16 cellular contexts compared by ENCODE assay signal in the genomic region with DNA sequence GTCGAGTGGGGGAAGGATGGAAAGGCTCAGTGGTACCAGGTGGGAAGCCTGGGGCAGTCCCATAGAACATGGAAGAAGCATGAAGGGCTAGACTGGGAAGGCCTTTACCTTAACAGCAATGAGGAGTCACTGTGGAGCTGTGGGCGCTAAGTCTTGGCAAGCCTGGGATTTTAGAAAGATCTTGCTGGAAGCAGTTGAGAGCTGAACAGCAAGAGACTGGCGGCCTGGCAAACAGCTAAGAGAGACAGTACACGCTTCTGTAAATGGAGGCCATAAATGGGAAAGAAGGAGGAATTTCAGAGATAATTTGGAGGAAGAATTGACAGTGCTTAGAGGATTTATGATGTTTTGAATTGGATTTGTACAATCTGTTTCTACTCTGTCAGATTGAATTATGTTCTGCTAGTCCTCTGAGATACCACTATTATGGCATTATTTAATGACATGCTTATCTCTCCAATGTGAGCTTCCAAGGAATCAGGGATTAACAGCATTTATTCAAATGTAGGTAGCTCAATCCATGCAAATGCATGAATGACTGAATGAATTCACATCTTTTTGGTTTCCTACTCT. TPM values are rescaled to one million over a fixed set of nuclear protein-coding genes. Genes with fewer than 3 reads are reported as not detected.
DNase-seq lines count a peak whose midpoint lies in the region; ATAC-seq and TF ChIP-seq lines count a peak whose summit lies in the region.
"Had no signal": no experiment of that assay in that cellular context is flagged by ENCODE, and none has a peak within 500 bp of the region (broad histone marks: within the 10 kb centered on the region; RNA-seq: fewer than 3 reads in every experiment).

No MANE protein-coding gene starts in this region.

- H3K27ac ChIP-seq in DND-41 (ENCODE audit: low read length): no peak overlapping the region
- no peak overlapping the region for H3K27ac ChIP-seq in PC-3 (ENCODE audit: low read length)
- H3K27ac ChIP-seq in mesenchymal stem cell (ENCODE audit: low read length, poor library complexity, severe bottlenecking): peak overlapping the region; percentile 95
- peak overlapping the region; percentile 86 to 94 (median 93) for H3K27ac ChIP-seq in thyroid gland

- intact Hi-C loops in PC-3 (cut with micrococcal nuclease): no loop called here
- intact Hi-C loops in thyroid gland (cut with DNase I): no loop called here

- no TSS peak for BruUV-seq in PC-3 (replicated peaks; lab: Mats Ljungman, UMichigan)

- H3K27ac Mint-ChIP-seq in glutamatergic neuron (ENCODE audit: unreplicated experiment): no peak overlapping the region
- H3K27ac Mint-ChIP-seq: natural killer cell had no signal

- peak overlapping the region; percentile 54 to 88 for H3K4ac ChIP-seq in mesenchymal stem cell (ENCODE audit: low read depth in 1 of 2, low read length in 2 of 2)

- H2BK12ac ChIP-seq in mesenchymal stem cell (ENCODE audit: low read length in 2 of 2): peak overlapping the region; percentile 75 to 79

- peak overlapping the region; percentile 81 to 85 for H3K18ac ChIP-seq in mesenchymal stem cell (ENCODE audit: low read depth in 1 of 2, low read length in 2 of 2)

- peak overlapping the region in 1 of 2 experiments; percentile 68 for H3K14ac ChIP-seq in mesenchymal stem cell (ENCODE audit: low read length in 2 of 2)

- WGBS in mesenchymal stem cell: 81% methylated on average over 4 of the region's 4 CpGs
- WGBS in thyroid gland, 2 donors: 90 to 96% methylated on average over 4 of the region's 4 CpGs

- peaks cover 3% of the 10 kb centered on the region for H3K79me1 ChIP-seq in mesenchymal stem cell (replicated peaks; ENCODE audit: low read length, poor library complexity, severe bottlenecking)

- no peak for ATAC-seq in DND-41 (ENCODE audit: insufficient read depth, low read depth)
- no peak for ATAC-seq in PC-3
- ATAC-seq: natural killer cell had no signal

- H3K27me3 ChIP-seq in DND-41 (ENCODE audit: insufficient read depth, low read length, poor library complexity) (no peaks in the 10 kb centered on the region), PC-3 (ENCODE audit: low read length) (no peaks in the 10 kb centered on the region), mesenchymal stem cell (ENCODE audit: control insufficient read depth in 1 of 2, insufficient read depth in 1 of 2, low read length in 2 of 2) (no peaks in the 10 kb centered on the region), thyroid gland (no peaks in the 10 kb centered on the region)
- H3K27me3 ChIP-seq: adrenal gland had no signal

- DNase-seq in DND-41 (no peak), PC-3 (no peak), mesenchymal stem cell (no peak), thyroid gland (no peak), SIG-M5 (lab: John Stamatoyannopoulos, UW) (no peak), glutamatergic neuron (no peak), NCI-H524 treated with DMSO at 0.1 percent for 48 hours (lab: John Stamatoyannopoulos, UW) (no peak)
- DNase-seq: activated effector memory CD4-positive, alpha-beta T cell treated with anti-CD3 and anti-CD28 coated beads, Interleukin-2, amount 50 U/mL, for 16 hours; erythroblast; H7; mesendoderm; natural killer cell; NCI-H1436; substantia nigra had no signal

- H3K9me3 ChIP-seq in DND-41 (ENCODE audit: insufficient read depth, low read length, severe bottlenecking): no peaks in the 10 kb centered on the region
- H3K9me3 ChIP-seq in PC-3 (ENCODE audit: low read length): no peaks in the 10 kb centered on the region
- H3K9me3 ChIP-seq in mesenchymal stem cell (ENCODE audit: control insufficient read depth, low read length): no peaks in the 10 kb centered on the region
- no peaks in the 10 kb centered on the region for H3K9me3 ChIP-seq in thyroid gland
- H3K9me3 ChIP-seq: adrenal gland had no signal

- H3K27me3 Mint-ChIP-seq in glutamatergic neuron (ENCODE audit: unreplicated experiment): peaks cover 5% of the 10 kb centered on the region

- H2AFZ ChIP-seq in DND-41 (ENCODE audit: low read depth, low read length) (peak overlapping the region; percentile 15; the same call in 1 of the 2 replicates), PC-3 (ENCODE audit: low read length) (no peak overlapping the region), mesenchymal stem cell (ENCODE audit: low read depth, low read length) (no peak overlapping the region)

- H3K9me3 Mint-ChIP-seq in glutamatergic neuron (ENCODE audit: unreplicated experiment): no peaks in the 10 kb centered on the region
- H3K9me3 Mint-ChIP-seq: natural killer cell had no signal

- H3K36me3 ChIP-seq in DND-41 (ENCODE audit: insufficient read depth, low read length): no peaks in the 10 kb centered on the region
- H3K36me3 ChIP-seq in PC-3 (ENCODE audit: low read depth, low read length): no peaks in the 10 kb centered on the region
- no peaks in the 10 kb centered on the region for H3K36me3 ChIP-seq in mesenchymal stem cell (ENCODE audit: control insufficient read depth in 1 of 2, insufficient read depth in 2 of 2, low read depth in 1 of 2, low read length in 2 of 2)
- no peaks in the 10 kb centered on the region for H3K36me3 ChIP-seq in thyroid gland
- H3K36me3 ChIP-seq: adrenal gland had no signal

- peak overlapping the region; percentile 58 for H2BK120ac ChIP-seq in mesenchymal stem cell (ENCODE audit: low read depth, low read length)

- no peaks in the 10 kb centered on the region for H3K36me3 Mint-ChIP-seq in glutamatergic neuron (ENCODE audit: unreplicated experiment)
- H3K36me3 Mint-ChIP-seq: natural killer cell had no signal

- no peaks in the 10 kb centered on the region for H3K9me2 ChIP-seq in PC-3 (replicated peaks; ENCODE audit: low read length)

- no peak for TF ChIP-seq CTCF in DND-41 (IDR thresholded peaks at IDR 0.05; ENCODE audit: borderline replicate concordance, extremely low read depth, low read length, poor library complexity, severe bottlenecking)
- TF ChIP-seq CTCF in PC-3 (conservative IDR thresholded peaks at IDR 0.05; ENCODE audit: low read depth, low read length): no peak
- no peak for TF ChIP-seq CTCF in thyroid gland (IDR thresholded peaks at IDR 0.05)
- no peak for TF ChIP-seq CTCF in glutamatergic neuron (IDR thresholded peaks at IDR 0.05; ENCODE audit: partially characterized antibody, unreplicated experiment)

- H3K4me1 Mint-ChIP-seq in glutamatergic neuron (ENCODE audit: low read depth, unreplicated experiment): peaks cover 3% of the 10 kb centered on the region

- no peaks in the 10 kb centered on the region for H4K20me1 ChIP-seq in DND-41 (ENCODE audit: insufficient read depth, low read length)
- H4K20me1 ChIP-seq in PC-3 (ENCODE audit: low read length): no peaks in the 10 kb centered on the region

- no peak overlapping the region for H3K4me3 Mint-ChIP-seq in glutamatergic neuron (ENCODE audit: unreplicated experiment)
- H3K4me3 Mint-ChIP-seq: natural killer cell had no signal

- no peak overlapping the region for H3K9ac ChIP-seq in DND-41 (ENCODE audit: low read depth, low read length)
- no peak overlapping the region for H3K9ac ChIP-seq in PC-3 (ENCODE audit: low read length)
- no peak overlapping the region for H3K9ac ChIP-seq in mesenchymal stem cell (ENCODE audit: low read length)

- no peak for TF ChIP-seq POLR2A in thyroid gland (IDR thresholded peaks at IDR 0.05)

- H4K8ac ChIP-seq in mesenchymal stem cell (ENCODE audit: low read length): peak overlapping the region; percentile 62

- no peak overlapping the region for H2BK15ac ChIP-seq in mesenchymal stem cell (ENCODE audit: low read depth, poor library complexity, severe bottlenecking)

- peak overlapping the region; percentile 88 for H4K91ac ChIP-seq in mesenchymal stem cell (ENCODE audit: low read length)

- H2AK5ac ChIP-seq in mesenchymal stem cell (ENCODE audit: low read length, severe bottlenecking): peak overlapping the region; percentile 97

- H3F3A ChIP-seq in PC-3 (ENCODE audit: low read length, unreplicated experiment): peaks cover 13% of the 10 kb centered on the region

- no peak overlapping the region for H3K4me2 ChIP-seq in DND-41 (ENCODE audit: insufficient read depth, low read length)
- peak overlapping the region; percentile 67; the same call in 1 of the 2 replicates for H3K4me2 ChIP-seq in PC-3 (ENCODE audit: low read length)
- no peak overlapping the region for H3K4me2 ChIP-seq in mesenchymal stem cell (ENCODE audit: low read length, poor library complexity, severe bottlenecking)

- H3K4me3 ChIP-seq in DND-41 (ENCODE audit: low read depth in 1 of 2, low read length in 2 of 2): no peak overlapping the region
- no peak overlapping the region for H3K4me3 ChIP-seq in PC-3 (ENCODE audit: low read length)
- H3K4me3 ChIP-seq in mesenchymal stem cell (ENCODE audit: insufficient read depth in 1 of 2, low read depth in 1 of 2, low read length in 2 of 2): no peak overlapping the region
- no peak overlapping the region for H3K4me3 ChIP-seq in thyroid gland (replicated peaks in 1 of 3)
- H3K4me3 ChIP-seq: adrenal gland had no signal

- CTCF ChIA-PET in PC-3 (lab: Charles Lee): no interaction called here

- H3K4me1 ChIP-seq in DND-41 (ENCODE audit: insufficient read depth, low read length) (peaks cover 42% of the 10 kb centered on the region), PC-3 (ENCODE audit: insufficient read depth, low read length) (peaks cover 45% of the 10 kb centered on the region), mesenchymal stem cell (ENCODE audit: control insufficient read depth, insufficient read depth, low read depth, low read length) (peaks cover 16% of the 10 kb centered on the region), thyroid gland (peaks cover 23 to 35% of the 10 kb centered on the region in 2 donors)

- H2BK5ac ChIP-seq in mesenchymal stem cell (ENCODE audit: low read depth, low read length, poor library complexity, severe bottlenecking): peak overlapping the region; percentile 40

- H3K23ac ChIP-seq in mesenchymal stem cell (ENCODE audit: low read length in 2 of 2): no peak overlapping the region

- POLR2A ChIA-PET in PC-3 (lab: Charles Lee; ENCODE audit: unreplicated experiment): no interaction called here

- H3K79me2 ChIP-seq in DND-41 (ENCODE audit: insufficient read depth, low read length) (no peaks in the 10 kb centered on the region), PC-3 (ENCODE audit: low read length) (no peaks in the 10 kb centered on the region)

RNA-seq across cellular contexts. Expression of gene ABCA4, which starts 50.1 kb away (rescaled TPM):
- total RNA-seq in PC-3 (2014; rRNA removed) (0.23 and 0.29 TPM in 2 replicates), thyroid gland (1 to 10 TPM in 1 of 4 donors, under 1 TPM in 3; 0.44 to 1.0 (median 0.82) TPM), glutamatergic neuron (ENCODE audit: unreplicated experiment) (0.61 TPM)
- 0.12 TPM for polyA plus RNA-seq in mesenchymal stem cell (2013, experiment 1 of 2)
- polyA plus RNA-seq in mesenchymal stem cell (2013, experiment 2 of 2): 0.04 TPM
- total RNA-seq: kidney epithelial cell had no signal

Comparison
In these comparisons a context has a peak if more than half of its experiments do, and no peak if none do; other contexts are left out.
1. H3K27ac ChIP-seq: peak in mesenchymal stem cell (single experiment) and thyroid gland (3 of 3); none in DND-41 (single experiment) and PC-3 (single experiment).